9 cellular contexts compared by ENCODE assay signal in genomic region chr1:119647734-119648619, GRCh38. TPM values are rescaled to one million over a fixed set of nuclear protein-coding genes. Genes with fewer than 3 reads are reported as not detected.
DNase-seq lines count a peak whose midpoint lies in the region; ATAC-seq, FAIRE-seq and TF ChIP-seq lines count a peak whose summit lies in the region.
"Had no signal": no experiment of that assay in that cellular context is flagged by ENCODE, and none has a peak within 500 bp of the region (broad histone marks: within the 10 kb centered on the region; RNA-seq: fewer than 3 reads in every experiment).

Gene ZNF697, minus strand, starts transcription at chr1:119648266. Its CDS starts 22,166 bp downstream, at chr1:119626100.

- no peak for FAIRE-seq in bronchial epithelial cell (lab: Jason Lieb, UNC)
- FAIRE-seq: A204.1 had no signal

- peak; percentile 56 to 64 for ATAC-seq in activated CD4-positive, CD25-positive, alpha-beta regulatory T cell treated with anti-CD3 and anti-CD28 coated beads, Interleukin-2, amount 50 U/mL, for 24 hours

- peak; percentile 40 for TF ChIP-seq CTCF in HFF-Myc (IDR thresholded peaks at IDR 0.05; ENCODE audit: low read depth, low read length, missing control alignments)
- TF ChIP-seq CTCF in bronchial epithelial cell (IDR thresholded peaks at IDR 0.05; ENCODE audit: insufficient read depth, low read length, severe bottlenecking), result no peak

- no peaks in the 10 kb centered on the region for H3K9me3 ChIP-seq in SK-N-MC (ENCODE audit: low read depth, low read length)

- DNase-seq in activated CD4-positive, CD25-positive, alpha-beta regulatory T cell (lab: John Stamatoyannopoulos, UW), result no peak
- peak; percentile 96 for DNase-seq in HFF-Myc (ENCODE audit: extremely low read depth, low read depth)
- DNase-seq in MV-4-11 (lab: John Stamatoyannopoulos, UW), result peak; percentile 87
- peak; percentile 22 for DNase-seq in SK-N-MC (ENCODE audit: low read depth, low spot score)
- DNase-seq in bronchial epithelial cell (ENCODE audit: low read depth), result peak; percentile 93
- peak; percentile 93 for DNase-seq in iPS-NIHi11 (ENCODE audit: low spot score)
- DNase-seq in skeletal muscle cell (ENCODE audit: low read depth), result peak; percentile 94

- H3K9ac ChIP-seq in SK-N-MC (ENCODE audit: insufficient read length), result peak within 1 kb of the TSS; percentile 84

- H3K36me3 ChIP-seq in SK-N-MC (ENCODE audit: insufficient read depth, low read length), result no peaks in the 10 kb centered on the region
- H3K36me3 ChIP-seq in bronchial epithelial cell (ENCODE audit: control insufficient read depth, insufficient read depth, low read length), result no peaks in the 10 kb centered on the region

- H3K4me3 ChIP-seq in HFF-Myc (replicated peaks; ENCODE audit: low read depth, low read length), result peak within 1 kb of the TSS; percentile 79
- peak within 1 kb of the TSS; percentile 98 for H3K4me3 ChIP-seq in SK-N-MC
- H3K4me3 ChIP-seq in bronchial epithelial cell (ENCODE audit: low read depth, low read length), result peak within 1 kb of the TSS; percentile 77
- peak within 1 kb of the TSS; percentile 91 for H3K4me3 ChIP-seq in skeletal muscle cell (ENCODE audit: low read depth, low read length)

- no peaks in the 10 kb centered on the region for H3K27me3 ChIP-seq in bronchial epithelial cell (ENCODE audit: control insufficient read depth, insufficient read depth, low read length)

- no peak within 1 kb of the TSS for H3K27ac ChIP-seq in SK-N-MC

RNA-seq across cellular contexts. Expression of gene ZNF697, which starts in this region (rescaled TPM):
- total RNA-seq in bronchial epithelial cell, result 3.7 and 5.5 TPM in 2 replicates

Comparison
In these comparisons a context has a peak if more than half of its experiments do, and no peak if none do; other contexts are left out.
1. DNase-seq: peak in HFF-Myc (single experiment), MV-4-11 (single experiment), SK-N-MC (single experiment), bronchial epithelial cell (single experiment), iPS-NIHi11 (single experiment) and skeletal muscle cell (single experiment); none in activated CD4-positive, CD25-positive, alpha-beta regulatory T cell (0 of 4).
2. Peak in every context shown above with its lines, with median percentiles within 50 percentile points of each other: H3K4me3 ChIP-seq.